1 cellular context compared by ENCODE assay signal in the genomic region with DNA sequence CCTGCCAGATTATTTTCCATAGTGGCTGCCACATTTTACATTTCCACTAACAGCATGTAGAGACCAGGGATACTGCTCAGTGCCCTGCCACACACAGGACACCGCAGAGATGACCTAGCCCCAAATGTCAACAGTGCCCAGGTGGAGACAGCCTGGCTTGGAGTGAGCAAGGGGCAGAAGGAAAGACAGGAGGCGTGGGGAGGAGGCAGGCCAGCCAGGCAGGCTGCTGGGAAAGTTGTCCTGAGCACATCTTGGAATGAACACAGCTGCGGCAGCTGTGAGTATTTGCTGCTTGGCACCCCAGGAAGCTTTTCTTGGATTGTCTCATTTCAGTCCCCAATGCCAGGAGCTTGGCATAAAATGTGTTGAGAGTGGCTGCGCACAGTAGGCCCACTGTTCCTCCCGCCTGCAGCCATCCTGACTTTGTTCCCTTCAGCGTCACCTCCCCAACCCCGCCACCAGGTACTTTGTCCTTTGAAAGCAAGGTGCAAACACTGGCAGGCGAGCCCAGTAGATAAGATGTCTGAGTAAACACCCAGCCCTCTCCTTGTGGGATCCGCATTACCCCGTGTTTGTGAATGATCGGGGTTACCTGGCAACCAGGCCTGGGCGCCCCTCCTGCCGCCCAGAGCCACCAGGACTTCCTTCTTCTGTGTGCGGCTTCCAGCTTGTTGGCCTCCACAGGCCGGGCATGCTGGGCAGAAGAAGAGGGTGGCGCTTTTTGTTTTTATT.
TF ChIP-seq lines count a peak whose summit lies in the region.

No MANE protein-coding gene starts in this region.

TF ChIP-seq in GM23338, 12 proteins besides CTCF, POLR2A, EP300 and RAD21 (continued from another document):
- TF ChIP-seq, protein P1, sequence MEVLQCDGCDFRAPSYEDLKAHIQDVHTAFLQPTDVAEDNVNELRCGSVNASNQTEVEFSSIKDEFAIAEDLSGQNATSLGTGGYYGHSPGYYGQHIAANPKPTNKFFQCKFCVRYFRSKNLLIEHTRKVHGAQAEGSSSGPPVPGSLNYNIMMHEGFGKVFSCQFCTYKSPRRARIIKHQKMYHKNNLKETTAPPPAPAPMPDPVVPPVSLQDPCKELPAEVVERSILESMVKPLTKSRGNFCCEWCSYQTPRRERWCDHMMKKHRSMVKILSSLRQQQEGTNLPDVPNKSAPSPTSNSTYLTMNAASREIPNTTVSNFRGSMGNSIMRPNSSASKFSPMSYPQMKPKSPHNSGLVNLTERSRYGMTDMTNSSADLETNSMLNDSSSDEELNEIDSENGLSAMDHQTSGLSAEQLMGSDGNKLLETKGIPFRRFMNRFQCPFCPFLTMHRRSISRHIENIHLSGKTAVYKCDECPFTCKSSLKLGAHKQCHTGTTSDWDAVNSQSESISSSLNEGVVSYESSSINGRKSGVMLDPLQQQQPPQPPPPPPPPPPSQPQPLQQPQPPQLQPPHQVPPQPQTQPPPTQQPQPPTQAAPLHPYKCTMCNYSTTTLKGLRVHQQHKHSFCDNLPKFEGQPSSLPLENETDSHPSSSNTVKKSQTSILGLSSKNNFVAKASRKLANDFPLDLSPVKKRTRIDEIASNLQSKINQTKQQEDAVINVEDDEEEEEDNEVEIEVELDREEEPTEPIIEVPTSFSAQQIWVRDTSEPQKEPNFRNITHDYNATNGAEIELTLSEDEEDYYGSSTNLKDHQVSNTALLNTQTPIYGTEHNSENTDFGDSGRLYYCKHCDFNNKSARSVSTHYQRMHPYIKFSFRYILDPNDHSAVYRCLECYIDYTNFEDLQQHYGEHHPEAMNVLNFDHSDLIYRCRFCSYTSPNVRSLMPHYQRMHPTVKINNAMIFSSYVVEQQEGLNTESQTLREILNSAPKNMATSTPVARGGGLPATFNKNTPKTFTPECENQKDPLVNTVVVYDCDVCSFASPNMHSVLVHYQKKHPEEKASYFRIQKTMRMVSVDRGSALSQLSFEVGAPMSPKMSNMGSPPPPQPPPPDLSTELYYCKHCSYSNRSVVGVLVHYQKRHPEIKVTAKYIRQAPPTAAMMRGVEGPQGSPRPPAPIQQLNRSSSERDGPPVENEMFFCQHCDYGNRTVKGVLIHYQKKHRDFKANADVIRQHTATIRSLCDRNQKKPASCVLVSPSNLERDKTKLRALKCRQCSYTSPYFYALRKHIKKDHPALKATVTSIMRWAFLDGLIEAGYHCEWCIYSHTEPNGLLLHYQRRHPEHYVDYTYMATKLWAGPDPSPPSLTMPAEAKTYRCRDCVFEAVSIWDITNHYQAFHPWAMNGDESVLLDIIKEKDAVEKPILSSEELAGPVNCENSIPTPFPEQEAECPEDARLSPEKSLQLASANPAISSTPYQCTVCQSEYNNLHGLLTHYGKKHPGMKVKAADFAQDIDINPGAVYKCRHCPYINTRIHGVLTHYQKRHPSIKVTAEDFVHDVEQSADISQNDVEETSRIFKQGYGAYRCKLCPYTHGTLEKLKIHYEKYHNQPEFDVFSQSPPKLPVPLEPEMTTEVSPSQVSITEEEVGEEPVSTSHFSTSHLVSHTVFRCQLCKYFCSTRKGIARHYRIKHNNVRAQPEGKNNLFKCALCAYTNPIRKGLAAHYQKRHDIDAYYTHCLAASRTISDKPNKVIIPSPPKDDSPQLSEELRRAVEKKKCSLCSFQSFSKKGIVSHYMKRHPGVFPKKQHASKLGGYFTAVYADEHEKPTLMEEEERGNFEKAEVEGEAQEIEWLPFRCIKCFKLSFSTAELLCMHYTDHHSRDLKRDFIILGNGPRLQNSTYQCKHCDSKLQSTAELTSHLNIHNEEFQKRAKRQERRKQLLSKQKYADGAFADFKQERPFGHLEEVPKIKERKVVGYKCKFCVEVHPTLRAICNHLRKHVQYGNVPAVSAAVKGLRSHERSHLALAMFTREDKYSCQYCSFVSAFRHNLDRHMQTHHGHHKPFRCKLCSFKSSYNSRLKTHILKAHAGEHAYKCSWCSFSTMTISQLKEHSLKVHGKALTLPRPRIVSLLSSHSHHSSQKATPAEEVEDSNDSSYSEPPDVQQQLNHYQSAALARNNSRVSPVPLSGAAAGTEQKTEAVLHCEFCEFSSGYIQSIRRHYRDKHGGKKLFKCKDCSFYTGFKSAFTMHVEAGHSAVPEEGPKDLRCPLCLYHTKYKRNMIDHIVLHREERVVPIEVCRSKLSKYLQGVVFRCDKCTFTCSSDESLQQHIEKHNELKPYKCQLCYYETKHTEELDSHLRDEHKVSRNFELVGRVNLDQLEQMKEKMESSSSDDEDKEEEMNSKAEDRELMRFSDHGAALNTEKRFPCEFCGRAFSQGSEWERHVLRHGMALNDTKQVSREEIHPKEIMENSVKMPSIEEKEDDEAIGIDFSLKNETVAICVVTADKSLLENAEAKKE (CRISPR knock-in tag; IDR thresholded peaks at IDR 0.05) = no peak
- TF ChIP-seq, protein P2, sequence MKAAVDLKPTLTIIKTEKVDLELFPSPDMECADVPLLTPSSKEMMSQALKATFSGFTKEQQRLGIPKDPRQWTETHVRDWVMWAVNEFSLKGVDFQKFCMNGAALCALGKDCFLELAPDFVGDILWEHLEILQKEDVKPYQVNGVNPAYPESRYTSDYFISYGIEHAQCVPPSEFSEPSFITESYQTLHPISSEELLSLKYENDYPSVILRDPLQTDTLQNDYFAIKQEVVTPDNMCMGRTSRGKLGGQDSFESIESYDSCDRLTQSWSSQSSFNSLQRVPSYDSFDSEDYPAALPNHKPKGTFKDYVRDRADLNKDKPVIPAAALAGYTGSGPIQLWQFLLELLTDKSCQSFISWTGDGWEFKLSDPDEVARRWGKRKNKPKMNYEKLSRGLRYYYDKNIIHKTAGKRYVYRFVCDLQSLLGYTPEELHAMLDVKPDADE (IDR thresholded peaks at IDR 0.05) = no peak
- TF ChIP-seq POLR2AphosphoS5 (IDR thresholded peaks at IDR 0.05; ENCODE audit: low read depth) (no peak), EZH2phosphoT487 (IDR thresholded peaks at IDR 0.05; ENCODE audit: unreplicated experiment) (no peak), ZNF331 (CRISPR knock-in tag; IDR thresholded peaks at IDR 0.05; ENCODE audit: low read depth) (no peak)
- TF ChIP-seq, protein P3, sequence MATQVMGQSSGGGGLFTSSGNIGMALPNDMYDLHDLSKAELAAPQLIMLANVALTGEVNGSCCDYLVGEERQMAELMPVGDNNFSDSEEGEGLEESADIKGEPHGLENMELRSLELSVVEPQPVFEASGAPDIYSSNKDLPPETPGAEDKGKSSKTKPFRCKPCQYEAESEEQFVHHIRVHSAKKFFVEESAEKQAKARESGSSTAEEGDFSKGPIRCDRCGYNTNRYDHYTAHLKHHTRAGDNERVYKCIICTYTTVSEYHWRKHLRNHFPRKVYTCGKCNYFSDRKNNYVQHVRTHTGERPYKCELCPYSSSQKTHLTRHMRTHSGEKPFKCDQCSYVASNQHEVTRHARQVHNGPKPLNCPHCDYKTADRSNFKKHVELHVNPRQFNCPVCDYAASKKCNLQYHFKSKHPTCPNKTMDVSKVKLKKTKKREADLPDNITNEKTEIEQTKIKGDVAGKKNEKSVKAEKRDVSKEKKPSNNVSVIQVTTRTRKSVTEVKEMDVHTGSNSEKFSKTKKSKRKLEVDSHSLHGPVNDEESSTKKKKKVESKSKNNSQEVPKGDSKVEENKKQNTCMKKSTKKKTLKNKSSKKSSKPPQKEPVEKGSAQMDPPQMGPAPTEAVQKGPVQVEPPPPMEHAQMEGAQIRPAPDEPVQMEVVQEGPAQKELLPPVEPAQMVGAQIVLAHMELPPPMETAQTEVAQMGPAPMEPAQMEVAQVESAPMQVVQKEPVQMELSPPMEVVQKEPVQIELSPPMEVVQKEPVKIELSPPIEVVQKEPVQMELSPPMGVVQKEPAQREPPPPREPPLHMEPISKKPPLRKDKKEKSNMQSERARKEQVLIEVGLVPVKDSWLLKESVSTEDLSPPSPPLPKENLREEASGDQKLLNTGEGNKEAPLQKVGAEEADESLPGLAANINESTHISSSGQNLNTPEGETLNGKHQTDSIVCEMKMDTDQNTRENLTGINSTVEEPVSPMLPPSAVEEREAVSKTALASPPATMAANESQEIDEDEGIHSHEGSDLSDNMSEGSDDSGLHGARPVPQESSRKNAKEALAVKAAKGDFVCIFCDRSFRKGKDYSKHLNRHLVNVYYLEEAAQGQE (IDR thresholded peaks at IDR 0.05; ENCODE audit: unreplicated experiment) = no peak
